Comparison of ENCODE assay signal across 10 cellular contexts in genomic region chrX:103309860-103310591, GRCh38. TPM values are rescaled to one million over a fixed set of nuclear protein-coding genes. Genes with fewer than 3 reads are reported as not detected.
DNase-seq lines count a peak whose midpoint lies in the region; ATAC-seq and TF ChIP-seq lines count a peak whose summit lies in the region.
"Had no signal": no experiment of that assay in that cellular context is flagged by ENCODE, and none has a peak within 500 bp of the region (broad histone marks: within the 10 kb centered on the region; RNA-seq: fewer than 3 reads in every experiment).

No MANE protein-coding gene starts in this region.

- intact Hi-C loops in testis (cut with DNase I; ENCODE audit: low total_unique reads): no loop called here

- peaks cover 3% of the 10 kb centered on the region for H3K36me3 Mint-ChIP-seq in activated T-cell treated with anti-CD3 and anti-CD28 coated beads, Interleukin-2, amount 50 U/mL, for 4 hours (ENCODE audit: insufficient read depth)
- peaks cover 4% of the 10 kb centered on the region for H3K36me3 Mint-ChIP-seq in activated naive CD8-positive, alpha-beta T cell

- H3K27ac ChIP-seq in layer of hippocampus (ENCODE audit: low read depth, low read length): peak overlapping the region; percentile 10
- H3K27ac ChIP-seq in testis: peak overlapping the region; percentile 61 to 85

- H3K4me1 ChIP-seq in testis: no peaks in the 10 kb centered on the region

- H3K27me3 Mint-ChIP-seq in activated T-cell treated with anti-CD3 and anti-CD28 coated beads, Interleukin-2, amount 50 U/mL, for 4 hours (ENCODE audit: low read depth): no peaks in the 10 kb centered on the region
- H3K27me3 Mint-ChIP-seq in activated naive CD8-positive, alpha-beta T cell: no peaks in the 10 kb centered on the region

- ATAC-seq in activated T-cell treated with anti-CD3 and anti-CD28 coated beads, Interleukin-2, amount 50 U/mL, for 4 hours: peak; percentile 22 to 36
- ATAC-seq in HG03108 (IDR thresholded peaks at IDR 0.05; ENCODE audit: unreplicated experiment): no peak
- ATAC-seq in HG02973 (IDR thresholded peaks at IDR 0.05; ENCODE audit: unreplicated experiment): no peak

- TF ChIP-seq POLR2A in testis (IDR thresholded peaks at IDR 0.05): no peak

- no peak for TF ChIP-seq CTCF in testis (IDR thresholded peaks at IDR 0.05)

- peak overlapping the region; percentile 53 for H3K4me3 Mint-ChIP-seq in activated T-cell treated with anti-CD3 and anti-CD28 coated beads, Interleukin-2, amount 50 U/mL, for 4 hours
- H3K4me3 Mint-ChIP-seq in activated naive CD8-positive, alpha-beta T cell: peak overlapping the region; percentile 59

- H3K27ac Mint-ChIP-seq in activated naive CD8-positive, alpha-beta T cell: no peak overlapping the region

- H3K9me3 ChIP-seq in testis: no peaks in the 10 kb centered on the region

- peak overlapping the region; percentile 49 to 73 for H3K4me3 ChIP-seq in testis

- H3K4me1 Mint-ChIP-seq in activated T-cell treated with anti-CD3 and anti-CD28 coated beads, Interleukin-2, amount 50 U/mL, for 4 hours (ENCODE audit: low read depth): peaks cover 5% of the 10 kb centered on the region
- H3K4me1 Mint-ChIP-seq in activated naive CD8-positive, alpha-beta T cell (ENCODE audit: low read depth): peaks cover 4% of the 10 kb centered on the region

- 14 to 34% methylated on average over 5 to 11 of the region's 33 CpGs for WGBS in testis, 2 donors

- H3K27me3 ChIP-seq in layer of hippocampus (ENCODE audit: control insufficient read depth, insufficient read depth, low read length) (no peaks in the 10 kb centered on the region), testis (no peaks in the 10 kb centered on the region)

- no peaks in the 10 kb centered on the region for H3K36me3 ChIP-seq in testis (ENCODE audit: low read depth, missing control alignments)

- no peak for DNase-seq in activated T-cell treated with anti-CD3 and anti-CD28 coated beads, Interleukin-2, amount 50 U/mL, for 4 hours
- DNase-seq in activated T-cell treated with anti-CD3 and anti-CD28 coated beads for 4 hours (no peak), testis (no peak), COLO829 (ENCODE audit: low spot score) (no peak)
- DNase-seq: DND-41 had no signal

- no peaks in the 10 kb centered on the region for H3K9me3 Mint-ChIP-seq in activated T-cell treated with anti-CD3 and anti-CD28 coated beads, Interleukin-2, amount 50 U/mL, for 4 hours
- H3K9me3 Mint-ChIP-seq in activated naive CD8-positive, alpha-beta T cell (ENCODE audit: low read depth): no peaks in the 10 kb centered on the region

RNA-seq across cellular contexts. Expression of gene BEX2, which starts 0.8 kb away (rescaled TPM):
- total RNA-seq in activated T-cell treated with anti-CD3 and anti-CD28 coated beads, Interleukin-2, amount 50 U/mL, for 4 hours: 10 to 100 TPM; 16.0 to 17.9 (median 16.5) TPM
- total RNA-seq in testis: 100 to 1,000 TPM in 1 of 2 donors, 10 to 100 TPM in 1; 88.9 to 116 TPM
- polyA plus RNA-seq in testis (ENCODE audit: insufficient read depth, low read depth, low replicate concordance): 82.7 TPM

RNA-seq across cellular contexts. Expression of gene TCEAL7, which starts 20.0 kb away (rescaled TPM):
- total RNA-seq in activated T-cell treated with anti-CD3 and anti-CD28 coated beads, Interleukin-2, amount 50 U/mL, for 4 hours: not detected
- 1 to 10 TPM; 1.3 to 5.5 TPM for total RNA-seq in testis
- polyA plus RNA-seq in testis (ENCODE audit: insufficient read depth, low read depth, low replicate concordance): 3.9 TPM
- total RNA-seq: T-helper 2 cell treated with Interferon-gamma antibody and Interleukin-4, amounts not matched to agents 100 ng/mL and 5 ng/mL, for 36 hours had no signal

RNA-seq across cellular contexts. Expression of gene TCEAL5, which starts 33.5 kb away (rescaled TPM):
- total RNA-seq in activated T-cell treated with anti-CD3 and anti-CD28 coated beads, Interleukin-2, amount 50 U/mL, for 4 hours: not detected
- total RNA-seq in testis: 100 to 1,000 TPM in 1 of 2 donors, 10 to 100 TPM in 1; 89.1 to 103 TPM
- 77.5 TPM for polyA plus RNA-seq in testis (ENCODE audit: insufficient read depth, low read depth, low replicate concordance)
- total RNA-seq: T-helper 2 cell treated with Interferon-gamma antibody and Interleukin-4, amounts not matched to agents 100 ng/mL and 5 ng/mL, for 36 hours had no signal

RNA-seq across cellular contexts. Expression of gene TCEAL9, which starts 46.3 kb away (rescaled TPM):
- total RNA-seq in activated T-cell treated with anti-CD3 and anti-CD28 coated beads, Interleukin-2, amount 50 U/mL, for 4 hours: 1 to 10 TPM; 1.3 to 2.6 (median 1.8) TPM
- total RNA-seq in testis: 10 to 100 TPM; 99.4 to 99.7 TPM
- polyA plus RNA-seq in testis (ENCODE audit: insufficient read depth, low read depth, low replicate concordance): 74.9 TPM

RNA-seq across cellular contexts. Expression of gene TCEAL8, which starts 55.1 kb away (rescaled TPM):
- total RNA-seq in activated T-cell treated with anti-CD3 and anti-CD28 coated beads, Interleukin-2, amount 50 U/mL, for 4 hours: 10 to 100 TPM; 17.1 to 23.4 (median 21.2) TPM
- 10 to 100 TPM; 76.5 to 91.1 TPM for total RNA-seq in testis
- 83.1 TPM for polyA plus RNA-seq in testis (ENCODE audit: insufficient read depth, low read depth, low replicate concordance)

Comparison
In these comparisons a context has a peak if more than half of its experiments do, and no peak if none do; other contexts are left out.
1. ATAC-seq: peak in activated T-cell treated with anti-CD3 and anti-CD28 coated beads, Interleukin-2, amount 50 U/mL, for 4 hours (2 of 2); none in HG03108 (single experiment) and HG02973 (single experiment).
2. RNA of gene BEX2, which starts 0.8 kb away (total RNA-seq): 88.9 to 116 TPM in testis; 16.0 to 17.9 TPM in activated T-cell treated with anti-CD3 and anti-CD28 coated beads, Interleukin-2, amount 50 U/mL, for 4 hours; every median in the first group is over 4 times any median in the second.
3. RNA of gene TCEAL5, which starts 33.5 kb away (total RNA-seq): 89.1 to 103 TPM in testis; not detected in activated T-cell treated with anti-CD3 and anti-CD28 coated beads, Interleukin-2, amount 50 U/mL, for 4 hours; every median in the first group is over 10 times any median in the second.